In genomic region chr5:134084570-134084969, GRCh38 we compare ENCODE assay signal across 13 cellular contexts.
"Had no signal": no experiment of that assay in that cellular context is flagged by ENCODE, and none has a peak within 500 bp of the region (broad histone marks: within the 10 kb centered on the region; RNA-seq: fewer than 3 reads in every experiment).

No MANE protein-coding gene starts in this region.

- H3K27ac ChIP-seq: neutrophil, psoas muscle, spleen, tibial nerve, vagina had no signal

- H3K27ac Mint-ChIP-seq: stimulated activated memory B cell treated with anti-CD40 and anti-IgM and Interleukin-4, amounts not matched to agents 10 μg/mL and 1 μg/mL and 100 μg/mL, for 72 hours had no signal

- H3K27me3 ChIP-seq: neutrophil, spleen, tibial nerve, vagina had no signal

- H3K36me3 Mint-ChIP-seq: stimulated activated memory B cell treated with anti-CD40 and anti-IgM and Interleukin-4, amounts not matched to agents 10 μg/mL and 1 μg/mL and 100 μg/mL, for 72 hours had no signal

- H3K9me3 Mint-ChIP-seq: central memory CD8-positive, alpha-beta T cell; stimulated activated memory B cell treated with anti-CD40 and anti-IgM and Interleukin-4, amounts not matched to agents 10 μg/mL and 1 μg/mL and 100 μg/mL, for 72 hours had no signal

- H3K4me3 ChIP-seq: psoas muscle, spleen, tibial nerve, vagina had no signal

- H3K4me1 ChIP-seq: psoas muscle, vagina had no signal

- DNase-seq: dermis blood vessel endothelial cell; hypothalamus; kidney glomerular epithelial cell; psoas muscle; spleen; stimulated activated CD4-positive, alpha-beta T cell treated with anti-CD3 and anti-CD28 coated beads, Interleukin-1b, Interleukin-23, amount 100 ng/mL, for 48 hours; T-helper 9 cell had no signal

- H3K4me3 Mint-ChIP-seq: central memory CD8-positive, alpha-beta T cell; stimulated activated memory B cell treated with anti-CD40 and anti-IgM and Interleukin-4, amounts not matched to agents 10 μg/mL and 1 μg/mL and 100 μg/mL, for 72 hours had no signal

- H3K36me3 ChIP-seq: neutrophil, spleen, tibial nerve, vagina had no signal

- H3K4me1 Mint-ChIP-seq: stimulated activated memory B cell treated with anti-CD40 and anti-IgM and Interleukin-4, amounts not matched to agents 10 μg/mL and 1 μg/mL and 100 μg/mL, for 72 hours had no signal

- H3K27me3 Mint-ChIP-seq: central memory CD8-positive, alpha-beta T cell had no signal

- H3K9me3 ChIP-seq: neutrophil, psoas muscle, spleen, tibial nerve, vagina had no signal

- ATAC-seq: sciatic nerve; stimulated activated memory B cell treated with anti-CD40 and anti-IgM and Interleukin-4, amounts not matched to agents 10 μg/mL and 1 μg/mL and 100 μg/mL, for 72 hours had no signal
